Comparison of ENCODE assay signal across 2 cellular contexts in the genomic region with DNA sequence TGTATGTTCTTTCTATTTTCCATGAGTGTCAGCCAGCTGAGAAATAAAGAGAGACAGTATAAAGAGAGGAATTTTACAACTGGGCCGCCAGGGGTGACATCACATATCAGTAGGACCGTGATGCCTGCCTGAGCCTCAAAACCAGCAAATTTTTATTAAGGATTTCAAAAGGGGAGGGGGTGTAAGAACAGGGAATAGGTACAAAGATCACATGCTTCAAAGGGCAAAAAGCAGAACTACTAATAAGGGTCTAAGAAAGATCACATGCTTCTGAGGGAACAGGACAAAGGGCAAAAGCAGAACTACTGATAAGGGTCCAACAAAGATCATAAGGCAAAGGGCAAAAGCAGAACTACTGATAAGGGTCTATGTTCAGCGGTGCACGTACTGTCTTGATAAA.
TF ChIP-seq lines count a peak whose summit lies in the region.

No MANE protein-coding gene starts in this region.

TF ChIP-seq in HepG2, 621 proteins besides CTCF, POLR2A, EP300 and RAD21:
- TF ChIP-seq SETDB1 (CRISPR knock-in tag; IDR thresholded peaks at IDR 0.05; ENCODE audit: borderline replicate concordance), result 0 out of 2 replicates have a peak, but pooled peaks have one; percentile 67

TF ChIP-seq in liver, 16 proteins besides CTCF, POLR2A, EP300 and RAD21:
- TF ChIP-seq RXRA (IDR thresholded peaks at IDR 0.05), result peak in 1 of 2 donors; percentile 18
- TF ChIP-seq HNF4A (conservative IDR thresholded peaks at IDR 0.05), result peak; percentile 27 to 55
